Comparison of ENCODE assay signal across 19 cellular contexts in the genomic region with DNA sequence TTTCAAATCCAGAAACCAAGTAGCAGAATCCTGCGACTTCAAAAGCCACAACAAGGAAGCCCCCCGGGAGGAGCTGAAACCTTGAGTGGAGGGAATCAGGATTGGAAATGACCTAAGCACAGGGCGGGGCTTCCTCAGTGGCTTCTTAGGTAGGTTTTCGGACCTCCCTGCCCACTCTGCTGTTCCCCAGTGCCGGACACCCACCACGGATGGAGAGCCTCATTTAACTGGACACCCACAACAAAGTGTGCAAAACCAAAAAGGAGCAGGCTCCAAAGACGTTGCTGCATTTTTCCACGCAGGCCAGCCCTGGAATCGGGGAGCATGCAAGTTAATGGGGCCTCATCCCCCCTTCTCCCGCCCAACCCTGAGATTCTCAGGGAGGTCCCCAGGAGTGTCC.
"Had no signal": no experiment of that assay in that cellular context is flagged by ENCODE, and none has a peak within 500 bp of the region (broad histone marks: within the 10 kb centered on the region; RNA-seq: fewer than 3 reads in every experiment).

No MANE protein-coding gene starts in this region.

- H3K4me3 Mint-ChIP-seq: activated CD4-positive, alpha-beta T cell treated with anti-CD3 and anti-CD28 coated beads for 36 hours; nephron; WTC11 had no signal

- H3K36me3 Mint-ChIP-seq: WTC11 had no signal

- H3K4me3 ChIP-seq: colonic mucosa, lung, right atrium auricular region, testis, upper lobe of left lung had no signal

- H3K27ac Mint-ChIP-seq: nephron, progenitor cell of endocrine pancreas had no signal

- DNase-seq: activated CD4-positive, alpha-beta T cell treated with anti-CD3 and anti-CD28 coated beads for 36 hours; activated CD4-positive, alpha-beta T cell treated with anti-CD3 and anti-CD28 coated beads, Interleukin-2, amount 50 U/mL, for 48 hours; activated naive CD4-positive, alpha-beta T cell treated with anti-CD3 and anti-CD28 coated beads, Interleukin-2, amount 50 U/mL, for 16 hours; activated T-cell treated with anti-CD3 and anti-CD28 coated beads, Interleukin-2, amount 50 U/mL, for 1 hour; brain microvascular endothelial cell; central memory CD4-positive, alpha-beta T cell; colonic mucosa; foreskin melanocyte; hypothalamus; kidney; stimulated activated CD4-positive, alpha-beta T cell treated with anti-CD3 and anti-CD28 coated beads, Interleukin-2, amount 100 ng/mL, for 24 hours; testis; upper lobe of left lung had no signal

- H3K27me3 Mint-ChIP-seq: activated CD4-positive, alpha-beta T cell treated with anti-CD3 and anti-CD28 coated beads for 36 hours; progenitor cell of endocrine pancreas had no signal

- H3K27ac ChIP-seq: brain microvascular endothelial cell, colonic mucosa, right atrium auricular region, upper lobe of left lung had no signal

- H3K27me3 ChIP-seq: brain microvascular endothelial cell, colonic mucosa, right atrium auricular region, testis, upper lobe of left lung had no signal

- ATAC-seq: activated CD4-positive, alpha-beta T cell treated with anti-CD3 and anti-CD28 coated beads for 36 hours had no signal

- H3K36me3 ChIP-seq: colonic mucosa, right atrium auricular region, upper lobe of left lung had no signal

- H3K9me3 ChIP-seq: colonic mucosa, right atrium auricular region, testis, upper lobe of left lung had no signal

- H3K4me1 ChIP-seq: colonic mucosa had no signal

- H3K9me3 Mint-ChIP-seq: nephron; T-helper 2 cell treated with Interferon-gamma antibody and Interleukin-4, amounts not matched to agents 5 μg/mL and 100 μg/mL, for 36 hours; WTC11 had no signal
